Comparison of ENCODE assay signal across 9 cellular contexts in the genomic region with DNA sequence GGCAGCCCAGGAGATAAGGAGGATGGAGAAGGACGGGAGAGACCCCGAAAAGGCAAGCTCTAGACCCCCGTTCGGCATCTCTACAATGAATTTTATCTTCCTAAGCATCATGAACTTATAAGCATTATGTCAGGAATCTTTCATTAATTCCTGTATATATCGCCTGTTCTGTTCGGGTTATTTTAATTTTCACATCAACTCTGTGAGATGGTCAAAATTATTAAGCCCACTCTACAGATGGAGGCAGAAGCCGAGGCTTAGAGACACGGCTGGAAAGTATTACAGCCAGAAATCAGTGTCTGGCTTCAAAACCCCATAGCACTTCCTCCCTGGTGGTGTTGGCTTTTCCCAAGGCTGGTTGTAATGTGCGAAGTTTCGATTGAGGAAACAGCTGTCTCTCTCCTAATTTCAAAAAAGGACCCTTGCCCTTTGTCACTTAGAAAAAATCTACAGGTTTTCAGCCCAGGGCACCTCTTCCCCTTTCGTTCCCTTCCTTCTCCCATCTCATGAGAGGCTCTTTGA. TPM values are rescaled to one million over a fixed set of nuclear protein-coding genes. Genes with fewer than 3 reads are reported as not detected.
DNase-seq lines count a peak whose midpoint lies in the region; ATAC-seq and TF ChIP-seq lines count a peak whose summit lies in the region.
"Had no signal": no experiment of that assay in that cellular context is flagged by ENCODE, and none has a peak within 500 bp of the region (broad histone marks: within the 10 kb centered on the region; RNA-seq: fewer than 3 reads in every experiment).

No MANE protein-coding gene starts in this region.

- DNase-seq in CD8-positive, alpha-beta T cell, result no peak
- DNase-seq in Karpas-422 (no peak), chondrocyte (ENCODE audit: low spot score) (no peak), NCI-H2081 treated with DMSO at 0.1 percent for 48 hours (lab: John Stamatoyannopoulos, UW) (no peak), AML-193 (lab: John Stamatoyannopoulos, UW) (no peak)

- no peaks in the 10 kb centered on the region for H3K36me3 Mint-ChIP-seq in CD8-positive, alpha-beta T cell
- H3K36me3 Mint-ChIP-seq in chondrocyte (ENCODE audit: low read depth), result no peaks in the 10 kb centered on the region

- peaks cover 27% of the 10 kb centered on the region for H3K4me1 Mint-ChIP-seq in CD8-positive, alpha-beta T cell (ENCODE audit: low read depth)
- peaks cover 10% of the 10 kb centered on the region for H3K4me1 Mint-ChIP-seq in chondrocyte (ENCODE audit: low read depth)

- ATAC-seq in CD8-positive, alpha-beta T cell, result no peak
- ATAC-seq in HG03571 (IDR thresholded peaks at IDR 0.05; ENCODE audit: unreplicated experiment), result no peak
- no peak for ATAC-seq in HG02678 (IDR thresholded peaks at IDR 0.05; ENCODE audit: unreplicated experiment)

- H3K36me3 ChIP-seq in CD8-positive, alpha-beta T cell (ENCODE audit: insufficient read depth, low read length), result no peaks in the 10 kb centered on the region
- H3K36me3 ChIP-seq in Karpas-422 (ENCODE audit: insufficient read depth, low read length) (no peaks in the 10 kb centered on the region), neuron (ENCODE audit: insufficient read depth, low read length) (no peaks in the 10 kb centered on the region)

- H3K4me2 ChIP-seq in Karpas-422 (ENCODE audit: low read depth, low read length, poor library complexity, severe bottlenecking), result peak overlapping the region; percentile 73

- H4K20me1 ChIP-seq in Karpas-422 (ENCODE audit: insufficient read depth, low read depth, low read length), result 0 out of 2 replicates have a peak, but pooled peaks cover 4% of the 10 kb centered on the region

- H3K9me3 Mint-ChIP-seq in CD8-positive, alpha-beta T cell, result no peaks in the 10 kb centered on the region
- no peaks in the 10 kb centered on the region for H3K9me3 Mint-ChIP-seq in chondrocyte (ENCODE audit: low read depth)

- H3K27ac Mint-ChIP-seq in CD8-positive, alpha-beta T cell, result no peak overlapping the region
- no peak overlapping the region for H3K27ac Mint-ChIP-seq in chondrocyte (ENCODE audit: unreplicated experiment)

- H2AFZ ChIP-seq in Karpas-422 (ENCODE audit: low read length) (peak overlapping the region; percentile 86; the same call in 1 of the 2 replicates), neuron (ENCODE audit: low read depth, low read length) (peak overlapping the region; percentile 100)

- peaks cover 61% of the 10 kb centered on the region for H3K27me3 Mint-ChIP-seq in CD8-positive, alpha-beta T cell (ENCODE audit: low read depth)
- H3K27me3 Mint-ChIP-seq in chondrocyte (ENCODE audit: low read depth), result peaks cover 65% of the 10 kb centered on the region

- CTCF ChIA-PET in CD8-positive, alpha-beta T cell (lab: Charles Lee), result interaction anchor here (1.0 to 1.7 kb wide), 9 partner anchors 9 to 451 kb away, joined by 3 to 10 read pairs (median 3); no protein-coding TSS in a partner anchor

- no peaks in the 10 kb centered on the region for H3K9me3 ChIP-seq in CD8-positive, alpha-beta T cell (ENCODE audit: low read length)
- H3K9me3 ChIP-seq in Karpas-422 (ENCODE audit: low read length) (no peaks in the 10 kb centered on the region), neuron (ENCODE audit: low read length) (no peaks in the 10 kb centered on the region)

- no peak overlapping the region for H3K27ac ChIP-seq in CD8-positive, alpha-beta T cell (ENCODE audit: low read depth, low read length)
- H3K27ac ChIP-seq in Karpas-422 (ENCODE audit: low read length), result no peak overlapping the region

- peak overlapping the region; percentile 89 for H3K4me3 Mint-ChIP-seq in CD8-positive, alpha-beta T cell
- H3K4me3 Mint-ChIP-seq in chondrocyte (ENCODE audit: unreplicated experiment), result peak overlapping the region; percentile 87

- peaks cover 26% of the 10 kb centered on the region for H3K27me3 ChIP-seq in CD8-positive, alpha-beta T cell (ENCODE audit: insufficient read depth, low read length)
- 0 out of 2 replicates have a peak, but pooled peaks cover 3% of the 10 kb centered on the region for H3K27me3 ChIP-seq in Karpas-422 (ENCODE audit: low read length)
- peaks cover 33% of the 10 kb centered on the region for H3K27me3 ChIP-seq in neuron (ENCODE audit: insufficient read depth, low read length)

- H3K4me1 ChIP-seq in CD8-positive, alpha-beta T cell (ENCODE audit: insufficient read depth, low read length), result peaks cover 14% of the 10 kb centered on the region
- peaks cover 4% of the 10 kb centered on the region; the same call in 1 of the 2 replicates for H3K4me1 ChIP-seq in Karpas-422 (ENCODE audit: low read length)
- peaks cover 14% of the 10 kb centered on the region for H3K4me1 ChIP-seq in neuron (ENCODE audit: insufficient read depth, low read length)

- no peaks in the 10 kb centered on the region for H3K79me2 ChIP-seq in Karpas-422 (ENCODE audit: low read length)

- no peak overlapping the region for H3K4me3 ChIP-seq in CD8-positive, alpha-beta T cell (ENCODE audit: low read depth, low read length)
- H3K4me3 ChIP-seq in Karpas-422 (ENCODE audit: low read length), result no peak overlapping the region; the same call in 1 of the 2 replicates
- H3K4me3 ChIP-seq in neuron (ENCODE audit: low read length), result no peak overlapping the region

- no peak overlapping the region; the same call in 1 of the 2 replicates for H3K9ac ChIP-seq in Karpas-422 (ENCODE audit: low read length)

- POLR2A ChIA-PET in CD8-positive, alpha-beta T cell (lab: Charles Lee), result interaction anchor here (0.6 to 1.2 kb wide), 3 partner anchors 20 to 231 kb away, joined by 3 read pairs; no protein-coding TSS in a partner anchor

- H3K9me2 ChIP-seq in Karpas-422 (replicated peaks; ENCODE audit: insufficient read depth, low read length), result no peaks in the 10 kb centered on the region

- no peak for TF ChIP-seq CTCF in CD8-positive, alpha-beta T cell (IDR thresholded peaks at IDR 0.05)
- TF ChIP-seq CTCF in chondrocyte (IDR thresholded peaks at IDR 0.05), result peak; percentile 58

- intact Hi-C loops in CD8-positive, alpha-beta T cell (cut with DNase I, micrococcal nuclease), result loop anchor here (5.0 to 10.0 kb wide), 5 partner anchors 83 to 258 kb away; no protein-coding TSS in a partner anchor

RNA-seq across cellular contexts. Expression of a gene that starts 1.5 kb away (rescaled TPM):
- not detected for total RNA-seq in CD8-positive, alpha-beta T cell
- total RNA-seq in Karpas-422 (2014; rRNA removed; shearing (Covaris generic); ENCODE audit: low replicate concordance), result not detected in 2 replicates
- total RNA-seq in chondrocyte, result not detected in 3 replicates
- total RNA-seq: IMR-90 had no signal
